In genomic region chr1:85629532-85629920, GRCh38 we compare ENCODE assay signal across 11 cellular contexts. TPM values are rescaled to one million over a fixed set of nuclear protein-coding genes. Genes with fewer than 3 reads are reported as not detected.
DNase-seq lines count a peak whose midpoint lies in the region; ATAC-seq, FAIRE-seq and TF ChIP-seq lines count a peak whose summit lies in the region.
"Had no signal": no experiment of that assay in that cellular context is flagged by ENCODE, and none has a peak within 500 bp of the region (broad histone marks: within the 10 kb centered on the region; RNA-seq: fewer than 3 reads in every experiment).

No MANE protein-coding gene starts in this region.

- H3K36me3 Mint-ChIP-seq in WTC11: peaks cover 14% of the 10 kb centered on the region

- peaks cover 17% of the 10 kb centered on the region for H3K9me3 Mint-ChIP-seq in WTC11

- intact Hi-C loops in kidney (cut with DNase I): no loop called here
- intact Hi-C loops in ovary (cut with DNase I): no loop called here

- H4K91ac ChIP-seq in trophoblast cell (ENCODE audit: low read depth, low read length): no peak overlapping the region

- no peak for TF ChIP-seq CTCF in WTC11 (IDR thresholded peaks at IDR 0.05)
- no peak for TF ChIP-seq CTCF in kidney (IDR thresholded peaks at IDR 0.05; ENCODE audit: borderline replicate concordance, extremely low read depth, insufficient read depth)
- TF ChIP-seq CTCF in ovary (IDR thresholded peaks at IDR 0.05): no peak

- no peak overlapping the region for H3K4me3 Mint-ChIP-seq in WTC11
- H3K4me3 Mint-ChIP-seq: activated CD8-positive, alpha-beta T cell treated with anti-CD3 and anti-CD28 coated beads, Interleukin-2, amount 10 ng/mL, durations not matched to agents 7 days and 5 days; activated naive CD4-positive, alpha-beta T cell treated with anti-CD3 and anti-CD28 coated beads, Interleukin-2, amount 50 U/mL, for 24 hours had no signal

- no peak for TF ChIP-seq POLR2A in ovary (IDR thresholded peaks at IDR 0.05)

- H2BK5ac ChIP-seq in trophoblast cell (ENCODE audit: low read depth, low read length, poor library complexity): no peak overlapping the region

- no peak overlapping the region for H3K18ac ChIP-seq in trophoblast cell (ENCODE audit: low read length)

- no peak overlapping the region for H2BK12ac ChIP-seq in trophoblast cell (ENCODE audit: low read length)

- H3K14ac ChIP-seq in trophoblast cell (ENCODE audit: low read length): no peak overlapping the region

- no peak overlapping the region for H2BK120ac ChIP-seq in trophoblast cell (ENCODE audit: insufficient read depth, low read length, poor library complexity)

- no peak overlapping the region for H2AK5ac ChIP-seq in trophoblast cell (ENCODE audit: low read length)

- CTCF ChIA-PET in WTC11 (lab: Charles Lee): interaction anchor here (0.8 to 2.2 kb wide), 8 partner anchors 16 to 370 kb away, joined by 3 to 16 read pairs (median 6); partner anchors contain the start of genes C1orf52 and CCN1

- H3K27me3 ChIP-seq in skeletal muscle tissue (ENCODE audit: control insufficient read depth in 3 of 3, insufficient read depth in 3 of 3, low read length in 3 of 3): no peaks in the 10 kb centered on the region
- H3K27me3 ChIP-seq in ovary: no peaks in the 10 kb centered on the region
- H3K27me3 ChIP-seq in trophoblast cell (ENCODE audit: insufficient read depth, low read length): no peaks in the 10 kb centered on the region
- H3K27me3 ChIP-seq: heart right ventricle had no signal

- no peak overlapping the region for H4K12ac ChIP-seq in trophoblast cell (ENCODE audit: low read depth, low read length)

- peak overlapping the region; percentile 87 for H3K27ac Mint-ChIP-seq in WTC11
- H3K27ac Mint-ChIP-seq: activated CD8-positive, alpha-beta T cell treated with anti-CD3 and anti-CD28 coated beads, Interleukin-2, amount 10 ng/mL, durations not matched to agents 7 days and 5 days; activated naive CD4-positive, alpha-beta T cell treated with anti-CD3 and anti-CD28 coated beads, Interleukin-2, amount 50 U/mL, for 24 hours had no signal

- no peak overlapping the region for H2AFZ ChIP-seq in trophoblast cell (ENCODE audit: insufficient read depth, low read length, poor library complexity)

- H3K36me3 ChIP-seq in kidney (ENCODE audit: control insufficient read depth in 1 of 2, insufficient read depth in 2 of 2, low read length in 2 of 2): no peaks in the 10 kb centered on the region
- peaks cover 0 to 2% (median 0%) of the 10 kb centered on the region in 3 donors for H3K36me3 ChIP-seq in skeletal muscle tissue (ENCODE audit: control insufficient read depth in 3 of 3, insufficient read depth in 3 of 3, low read length in 3 of 3)
- H3K36me3 ChIP-seq in ovary: no peaks in the 10 kb centered on the region
- no peaks in the 10 kb centered on the region for H3K36me3 ChIP-seq in trophoblast cell (ENCODE audit: control insufficient read depth in 1 of 2, insufficient read depth in 2 of 2, low read length in 2 of 2)
- H3K36me3 ChIP-seq: heart right ventricle had no signal

- H3K4ac ChIP-seq in trophoblast cell (ENCODE audit: low read depth, low read length): no peak overlapping the region

- H3K4me3 ChIP-seq in kidney (ENCODE audit: low read length in 2 of 2): no peak overlapping the region
- H3K4me3 ChIP-seq in skeletal muscle tissue (ENCODE audit: low read length in 3 of 3): no peak overlapping the region
- no peak overlapping the region for H3K4me3 ChIP-seq in ovary
- H3K4me3 ChIP-seq in trophoblast cell (ENCODE audit: low read depth, low read length): no peak overlapping the region
- H3K4me3 ChIP-seq: heart right ventricle had no signal

- peaks cover 18% of the 10 kb centered on the region for H3K4me1 Mint-ChIP-seq in WTC11
- H3K4me1 Mint-ChIP-seq: activated naive CD4-positive, alpha-beta T cell treated with anti-CD3 and anti-CD28 coated beads, Interleukin-2, amount 50 U/mL, for 24 hours had no signal

- no peak overlapping the region for H3K23ac ChIP-seq in trophoblast cell (ENCODE audit: low read length)

- H3K4me1 ChIP-seq in kidney (ENCODE audit: control insufficient read depth in 1 of 2, insufficient read depth in 1 of 2, low read depth in 1 of 2, low read length in 2 of 2) (peaks cover 5 to 9% of the 10 kb centered on the region in 2 donors), skeletal muscle tissue (ENCODE audit: control insufficient read depth in 3 of 3, insufficient read depth in 3 of 3, low read length in 3 of 3) (peaks cover 18 to 22% (median 19%) of the 10 kb centered on the region in 3 donors), ovary (ENCODE audit: insufficient read depth) (no peaks in the 10 kb centered on the region), trophoblast cell (ENCODE audit: control insufficient read depth in 1 of 2, insufficient read depth in 2 of 2, low read length in 2 of 2) (peaks cover 0 to 2% of the 10 kb centered on the region in 2 experiments)

- no peak overlapping the region for H4K8ac ChIP-seq in trophoblast cell (ENCODE audit: low read depth, low read length)

- H3K4me2 ChIP-seq in trophoblast cell (ENCODE audit: low read length): no peak overlapping the region

- no peaks in the 10 kb centered on the region for H3K79me1 ChIP-seq in trophoblast cell (ENCODE audit: low read length)

- DNase-seq in HCEC 1CT (peak; percentile 58), WTC11 (ENCODE audit: low spot score) (no peak), kidney (no peak), ovary (no peak), trophoblast cell (no peak), NCI-H1417 (lab: John Stamatoyannopoulos, UW) (no peak)
- DNase-seq in stimulated activated CD4-positive, alpha-beta T cell treated with anti-CD3 and anti-CD28 coated beads, Interleukin-4, amount 100 ng/mL, for 1 hour: no peak
- DNase-seq: activated CD8-positive, alpha-beta T cell treated with anti-CD3 and anti-CD28 coated beads, Interleukin-2, amount 10 ng/mL, durations not matched to agents 7 days and 5 days had no signal

- H3K9me3 ChIP-seq in kidney (ENCODE audit: control insufficient read depth in 1 of 2, low read length in 2 of 2) (no peaks in the 10 kb centered on the region), skeletal muscle tissue (ENCODE audit: control insufficient read depth in 3 of 3, low read length in 3 of 3) (no peaks in the 10 kb centered on the region), ovary (no peaks in the 10 kb centered on the region), trophoblast cell (ENCODE audit: insufficient read depth, low read depth, low read length) (no peaks in the 10 kb centered on the region)
- H3K9me3 ChIP-seq: heart right ventricle had no signal

- H3K27ac ChIP-seq in kidney (ENCODE audit: low read depth in 2 of 2, low read length in 2 of 2): peak overlapping the region; percentile 60 to 78
- peak overlapping the region; percentile 19 for H3K27ac ChIP-seq in skeletal muscle tissue (ENCODE audit: low read depth, low read length)
- H3K27ac ChIP-seq in ovary: no peak overlapping the region
- H3K27ac ChIP-seq in trophoblast cell (ENCODE audit: low read depth, low read length): no peak overlapping the region

- 69 to 73% (median 71%) methylated on average over 2 of the region's 2 CpGs for WGBS in ovary, 3 donors
- WGBS in trophoblast cell (ENCODE audit: extremely low coverage, insufficient coverage, insufficient read length): no CpG with 5 or more reads among the region's 2 CpGs

- H3K27me3 Mint-ChIP-seq in WTC11 (ENCODE audit: low read depth): no peaks in the 10 kb centered on the region
- H3K27me3 Mint-ChIP-seq: activated naive CD4-positive, alpha-beta T cell treated with anti-CD3 and anti-CD28 coated beads, Interleukin-2, amount 50 U/mL, for 24 hours had no signal

- no peaks in the 10 kb centered on the region for H3K79me2 ChIP-seq in trophoblast cell (ENCODE audit: control insufficient read depth, insufficient read depth, low read length, poor library complexity)

- POLR2A ChIA-PET in WTC11 (lab: Charles Lee): interaction anchor here (0.6 to 3.1 kb wide), 2 partner anchors 41 to 48 kb away, joined by 3 to 18 read pairs; partner anchors contain the start of gene CCN1

- ATAC-seq in WTC11: no peak
- ATAC-seq: activated CD8-positive, alpha-beta T cell treated with anti-CD3 and anti-CD28 coated beads, Interleukin-2, amount 10 ng/mL, durations not matched to agents 7 days and 5 days had no signal

- H3K9ac ChIP-seq in kidney (ENCODE audit: low read length in 2 of 2) (no peak overlapping the region), skeletal muscle tissue (ENCODE audit: low read depth in 1 of 3, low read length in 3 of 3) (no peak overlapping the region), trophoblast cell (ENCODE audit: low read length) (no peak overlapping the region)

- no peak for TF ChIP-seq EP300 in ovary (IDR thresholded peaks at IDR 0.05)

- no peak for FAIRE-seq in kidney (lab: Jason Lieb, UNC)

TF ChIP-seq in WTC11, 78 proteins besides CTCF, POLR2A, EP300 and RAD21:
- TF ChIP-seq, protein P1, sequence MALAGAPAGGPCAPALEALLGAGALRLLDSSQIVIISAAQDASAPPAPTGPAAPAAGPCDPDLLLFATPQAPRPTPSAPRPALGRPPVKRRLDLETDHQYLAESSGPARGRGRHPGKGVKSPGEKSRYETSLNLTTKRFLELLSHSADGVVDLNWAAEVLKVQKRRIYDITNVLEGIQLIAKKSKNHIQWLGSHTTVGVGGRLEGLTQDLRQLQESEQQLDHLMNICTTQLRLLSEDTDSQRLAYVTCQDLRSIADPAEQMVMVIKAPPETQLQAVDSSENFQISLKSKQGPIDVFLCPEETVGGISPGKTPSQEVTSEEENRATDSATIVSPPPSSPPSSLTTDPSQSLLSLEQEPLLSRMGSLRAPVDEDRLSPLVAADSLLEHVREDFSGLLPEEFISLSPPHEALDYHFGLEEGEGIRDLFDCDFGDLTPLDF (CRISPR knock-in tag; IDR thresholded peaks at IDR 0.05): no peak
- TF ChIP-seq ZBTB21 (CRISPR knock-in tag; IDR thresholded peaks at IDR 0.05; ENCODE audit: borderline replicate concordance) (no peak), NR1H2 (CRISPR knock-in tag; IDR thresholded peaks at IDR 0.05) (no peak), FOXJ3 (CRISPR knock-in tag; IDR thresholded peaks at IDR 0.05; ENCODE audit: borderline replicate concordance) (no peak)

RNA-seq across cellular contexts. Expression of gene CCN1, which starts 49.0 kb away (rescaled TPM):
- total RNA-seq in WTC11 (2021) (64.1 to 91.0 TPM (median 89.9 TPM) in 3 replicates), kidney (61.3 TPM), skeletal muscle tissue (34.4 TPM), ovary (100 to 1,000 TPM in 2 of 7 donors, 10 to 100 TPM in 5; 14.3 to 247 (median 45.9) TPM)
- polyA plus RNA-seq in kidney (ENCODE audit: insufficient read depth, low read depth, low replicate concordance) (79.1 TPM), ovary (100 to 1,000 TPM in 1 of 2 donors, 10 to 100 TPM in 1; 43.9 to 197 TPM)
- 190 and 196 TPM in 2 replicates for polyA plus RNA-seq in trophoblast cell (2013)
- total RNA-seq: activated CD8-positive, alpha-beta T cell treated with anti-CD3 and anti-CD28 coated beads, Interleukin-2, amount 10 ng/mL, durations not matched to agents 7 days and 5 days had no signal

Comparison
In these comparisons a context has a peak if more than half of its experiments do, and no peak if none do; other contexts are left out.
1. H3K27ac ChIP-seq: peak in kidney (2 of 2) and skeletal muscle tissue (single experiment); none in ovary (0 of 2) and trophoblast cell (single experiment).